In the genomic region with DNA sequence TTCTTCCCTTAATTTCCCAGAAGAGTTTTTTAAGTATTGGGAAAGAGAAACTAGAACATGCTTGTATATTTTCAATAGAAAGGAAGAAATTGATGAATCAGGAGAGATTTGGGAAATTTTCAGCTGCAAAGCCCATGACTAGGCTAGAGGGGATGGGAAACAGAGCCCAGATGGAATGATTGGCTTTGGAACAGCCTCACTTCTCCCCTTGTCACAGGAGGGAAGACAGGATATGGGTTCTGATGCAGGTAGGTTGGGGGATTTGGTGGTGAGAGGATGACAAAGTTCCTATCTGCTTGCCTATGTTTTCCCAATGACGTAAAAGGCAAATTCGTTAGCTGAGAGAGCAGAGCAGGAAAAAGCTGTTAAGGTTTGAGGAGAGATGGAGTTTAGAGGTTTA, we compare ENCODE assay signal across 3 cellular contexts.
TF ChIP-seq lines count a peak whose summit lies in the region.

No MANE protein-coding gene starts in this region.

TF ChIP-seq in GM23338, 12 proteins besides CTCF, POLR2A, EP300 and RAD21 (continues in another document):
- TF ChIP-seq ZNF331 (CRISPR knock-in tag; IDR thresholded peaks at IDR 0.05; ENCODE audit: low read depth) (no peak), EZH2phosphoT487 (IDR thresholded peaks at IDR 0.05; ENCODE audit: unreplicated experiment) (no peak), ZNF462 (CRISPR knock-in tag; IDR thresholded peaks at IDR 0.05) (no peak)

TF ChIP-seq in IMR-90, 13 proteins besides CTCF, POLR2A, EP300 and RAD21:
- TF ChIP-seq FOS (IDR thresholded peaks at IDR 0.05; ENCODE audit: low read depth, low read length) (no peak), SMC3 (IDR thresholded peaks at IDR 0.05; ENCODE audit: low read depth, low read length) (no peak), CHD1 (IDR thresholded peaks at IDR 0.05; ENCODE audit: low read depth, low read length) (no peak), USF2 (IDR thresholded peaks at IDR 0.05; ENCODE audit: low read depth, low read length) (no peak), CEBPB (IDR thresholded peaks at IDR 0.05; ENCODE audit: low read depth, low read length) (no peak), MAZ (IDR thresholded peaks at IDR 0.05; ENCODE audit: borderline replicate concordance, low read depth, low read length) (no peak), MAFK (IDR thresholded peaks at IDR 0.05; ENCODE audit: low read depth, low read length) (no peak), BHLHE40 (IDR thresholded peaks at IDR 0.05; ENCODE audit: low read depth, low read length) (no peak), RFX5 (IDR thresholded peaks at IDR 0.05; ENCODE audit: low read depth, low read length) (no peak), MXI1 (IDR thresholded peaks at IDR 0.05; ENCODE audit: borderline replicate concordance, low read depth, low read length) (no peak)
- TF ChIP-seq, protein P1, sequence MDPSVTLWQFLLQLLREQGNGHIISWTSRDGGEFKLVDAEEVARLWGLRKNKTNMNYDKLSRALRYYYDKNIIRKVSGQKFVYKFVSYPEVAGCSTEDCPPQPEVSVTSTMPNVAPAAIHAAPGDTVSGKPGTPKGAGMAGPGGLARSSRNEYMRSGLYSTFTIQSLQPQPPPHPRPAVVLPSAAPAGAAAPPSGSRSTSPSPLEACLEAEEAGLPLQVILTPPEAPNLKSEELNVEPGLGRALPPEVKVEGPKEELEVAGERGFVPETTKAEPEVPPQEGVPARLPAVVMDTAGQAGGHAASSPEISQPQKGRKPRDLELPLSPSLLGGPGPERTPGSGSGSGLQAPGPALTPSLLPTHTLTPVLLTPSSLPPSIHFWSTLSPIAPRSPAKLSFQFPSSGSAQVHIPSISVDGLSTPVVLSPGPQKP (IDR thresholded peaks at IDR 0.05; ENCODE audit: borderline replicate concordance, low read depth, low read length) = no peak

TF ChIP-seq in H1, 55 proteins besides CTCF, POLR2A, EP300 and RAD21:
- TF ChIP-seq ZNF274 (IDR thresholded peaks at IDR 0.05; ENCODE audit: borderline replicate concordance, extremely low read depth, low read length) = no peak
- no peak for TF ChIP-seq RNF2 (IDR thresholded peaks at IDR 0.05; ENCODE audit: borderline replicate concordance, low read depth, low read length, missing control alignments, poor library complexity, severe bottlenecking)
- no peak for TF ChIP-seq ASH2L (IDR thresholded peaks at IDR 0.05; ENCODE audit: low read length)
- no peak for TF ChIP-seq CHD2 (IDR thresholded peaks at IDR 0.05; ENCODE audit: low read length)
- TF ChIP-seq MAX (IDR thresholded peaks at IDR 0.05) = no peak
- no peak for TF ChIP-seq JUND (IDR thresholded peaks at IDR 0.05; ENCODE audit: low read length)
